Comparison of ENCODE assay signal across 18 cellular contexts in the genomic region with DNA sequence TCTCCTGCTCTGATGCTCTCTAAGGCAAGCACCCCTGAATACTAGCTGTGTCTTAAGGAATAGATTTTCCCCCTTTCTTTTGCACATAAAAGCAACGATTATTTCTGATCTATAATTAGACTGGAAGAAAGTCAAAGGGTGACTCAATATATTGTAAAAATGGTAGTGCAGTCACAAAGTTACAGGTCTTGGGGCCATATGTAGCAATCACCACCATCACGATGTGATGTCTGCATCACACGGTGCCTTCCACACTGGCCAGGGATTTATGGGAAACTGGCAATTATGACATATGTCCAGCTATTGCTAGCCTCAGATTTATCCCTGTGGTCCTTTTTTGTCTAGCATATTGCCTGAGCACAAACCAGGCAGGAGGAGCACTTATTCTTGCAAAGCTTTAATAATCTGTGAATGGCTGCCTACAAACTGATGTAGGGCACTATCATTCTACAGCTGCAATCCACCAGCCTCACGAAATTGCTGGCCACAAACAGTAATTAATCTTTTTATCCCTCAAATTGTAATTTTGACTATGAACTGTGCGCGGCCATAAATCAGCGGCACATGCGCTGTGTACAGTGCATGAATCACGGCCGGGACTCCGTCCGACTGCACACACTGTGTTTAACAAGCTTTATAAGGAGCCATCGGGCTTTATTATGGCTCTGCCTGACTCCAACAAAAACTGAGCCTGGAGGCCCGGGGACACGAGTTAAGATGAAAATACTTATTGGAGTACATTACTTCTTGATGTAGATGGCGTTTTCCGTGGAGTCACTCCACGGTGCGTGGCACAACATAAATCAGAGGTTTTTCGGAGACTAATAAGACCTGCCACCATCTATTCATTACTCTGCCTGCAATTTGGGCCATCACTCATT.
DNase-seq lines count a peak whose midpoint lies in the region; ATAC-seq and TF ChIP-seq lines count a peak whose summit lies in the region.
"Had no signal": no experiment of that assay in that cellular context is flagged by ENCODE, and none has a peak within 500 bp of the region (broad histone marks: within the 10 kb centered on the region; RNA-seq: fewer than 3 reads in every experiment).

No MANE protein-coding gene starts in this region.

- H3K9me3 Mint-ChIP-seq in Caco-2 (ENCODE audit: unreplicated experiment) (no peaks in the 10 kb centered on the region), HFFc6 (peaks cover 20% of the 10 kb centered on the region; the same call in 1 of the 2 replicates)

- H3K4me3 ChIP-seq in Caco-2 (ENCODE audit: low read depth, low read length) (no peak overlapping the region), osteoblast (ENCODE audit: insufficient read depth, low read length) (no peak overlapping the region)

- no TSS peak for BruUV-seq in Caco-2 (replicated peaks; lab: Mats Ljungman, UMichigan)

- DNase-seq in Caco-2 = no peak
- peak; percentile 80 for DNase-seq in NCI-H748 (lab: John Stamatoyannopoulos, UW; ENCODE audit: unreplicated experiment)
- peak; percentile 52 for DNase-seq in fibroblast of peridontal ligament (ENCODE audit: extremely low read depth)
- DNase-seq in osteoblast (ENCODE audit: insufficient read length, low spot score, missing footprints) = peak; percentile 90
- no peak for DNase-seq in stimulated activated CD4-positive, alpha-beta T cell treated with anti-CD3 and anti-CD28 coated beads, Interleukin-4, amount 100 ng/mL, for 1 hour
- DNase-seq in HFFc6 = no peak
- no peak for DNase-seq in Right ventricle myocardium superior
- DNase-seq in NK-92 (lab: John Stamatoyannopoulos, UW; ENCODE audit: unreplicated experiment) = no peak
- DNase-seq: Calu3; CD4-positive, alpha-beta memory T cell; KG1; MV-4-11; NCI-H2081; NCI-H2171 treated with DMSO at 0.1 percent for 48 hours; NCI-H446 treated with DMSO at 0.1 percent for 48 hours; PC-3; RPMI8226; SIG-M5 had no signal

- peak overlapping the region; percentile 31 for H3K4me3 Mint-ChIP-seq in Caco-2 (ENCODE audit: unreplicated experiment)
- no peak overlapping the region for H3K4me3 Mint-ChIP-seq in HFFc6
- H3K4me3 Mint-ChIP-seq: CD4-positive, alpha-beta memory T cell had no signal

- CTCF ChIA-PET in Caco-2 (lab: Charles Lee) = no interaction called here

- no peaks in the 10 kb centered on the region for H3K9me3 ChIP-seq in Caco-2
- no peaks in the 10 kb centered on the region for H3K9me3 ChIP-seq in osteoblast (ENCODE audit: low read depth, low read length)

- POLR2A ChIA-PET in Caco-2 (lab: Charles Lee) = no interaction called here

- H3K27ac Mint-ChIP-seq in Caco-2 (ENCODE audit: unreplicated experiment) (no peak overlapping the region), HFFc6 (no peak overlapping the region)

- peaks cover 15% of the 10 kb centered on the region for H4K20me1 ChIP-seq in osteoblast (ENCODE audit: insufficient read depth, low read length)

- no peak overlapping the region for H3K27ac ChIP-seq in osteoblast (ENCODE audit: low read depth, low read length)

- H3K79me2 ChIP-seq in osteoblast (ENCODE audit: insufficient read depth, low read length) = no peaks in the 10 kb centered on the region

- 0 out of 2 replicates have a peak, but pooled peaks cover 1% of the 10 kb centered on the region for H3K27me3 ChIP-seq in Caco-2 (replicated peaks; ENCODE audit: control insufficient read depth, insufficient read depth, low read length)
- H3K27me3 ChIP-seq in osteoblast (ENCODE audit: insufficient read depth, low read length) = no peaks in the 10 kb centered on the region

- H2AFZ ChIP-seq in osteoblast (ENCODE audit: low read length) = no peak overlapping the region

- peaks cover 4% of the 10 kb centered on the region for H3K4me1 Mint-ChIP-seq in Caco-2 (ENCODE audit: low read depth, unreplicated experiment)
- no peaks in the 10 kb centered on the region for H3K4me1 Mint-ChIP-seq in HFFc6 (ENCODE audit: low read depth)
- H3K4me1 Mint-ChIP-seq: CD4-positive, alpha-beta memory T cell had no signal

- TF ChIP-seq CTCF in Caco-2 (IDR thresholded peaks at IDR 0.05; ENCODE audit: insufficient read depth in 1 of 2, low read depth in 1 of 2, low read length in 1 of 2, severe bottlenecking in 1 of 2, unreplicated experiment in 1 of 2) = no peak
- TF ChIP-seq CTCF in osteoblast (IDR thresholded peaks at IDR 0.05; ENCODE audit: extremely low read depth, low read depth, low read length) = no peak
- no peak for TF ChIP-seq CTCF in HFFc6 (IDR thresholded peaks at IDR 0.05)

- no peak overlapping the region for H3K4me2 ChIP-seq in osteoblast (ENCODE audit: insufficient read depth, low read length)

- H3K4me1 ChIP-seq in Caco-2 = peaks cover 5% of the 10 kb centered on the region; the same call in 1 of the 2 replicates
- H3K4me1 ChIP-seq in osteoblast (ENCODE audit: insufficient read depth, low read length) = no peaks in the 10 kb centered on the region

- intact Hi-C loops in Caco-2 (cut with micrococcal nuclease; ENCODE audit: unreplicated experiment) (no loop called here), Right ventricle myocardium superior (cut with DNase I) (no loop called here)

- H3K27me3 Mint-ChIP-seq in Caco-2 (ENCODE audit: insufficient read depth, unreplicated experiment) (peaks cover 30% of the 10 kb centered on the region), HFFc6 (ENCODE audit: insufficient read depth) (no peaks in the 10 kb centered on the region; the same call in 1 of the 2 replicates)

- H3K36me3 Mint-ChIP-seq in Caco-2 (ENCODE audit: insufficient read depth, unreplicated experiment) (no peaks in the 10 kb centered on the region), HFFc6 (ENCODE audit: low read depth) (no peaks in the 10 kb centered on the region)
- H3K36me3 Mint-ChIP-seq: CD4-positive, alpha-beta memory T cell had no signal

- H3K36me3 ChIP-seq in Caco-2 (ENCODE audit: control insufficient read depth, insufficient read depth, low read length) (no peaks in the 10 kb centered on the region), osteoblast (ENCODE audit: insufficient read depth, low read length) (peaks cover 39% of the 10 kb centered on the region)

- no peak for ATAC-seq in Right ventricle myocardium superior (ENCODE audit: poor library complexity)
- ATAC-seq: PC-3 had no signal

Comparison
In these comparisons a context has a peak if more than half of its experiments do, and no peak if none do; other contexts are left out.
1. DNase-seq: peak in NCI-H748 (single experiment), fibroblast of peridontal ligament (single experiment) and osteoblast (single experiment); none in Caco-2 (0 of 2), stimulated activated CD4-positive, alpha-beta T cell treated with anti-CD3 and anti-CD28 coated beads, Interleukin-4, amount 100 ng/mL, for 1 hour (single experiment), HFFc6 (single experiment), Right ventricle myocardium superior (single experiment) and NK-92 (single experiment).